15 cellular contexts compared by ENCODE assay signal in the genomic region with DNA sequence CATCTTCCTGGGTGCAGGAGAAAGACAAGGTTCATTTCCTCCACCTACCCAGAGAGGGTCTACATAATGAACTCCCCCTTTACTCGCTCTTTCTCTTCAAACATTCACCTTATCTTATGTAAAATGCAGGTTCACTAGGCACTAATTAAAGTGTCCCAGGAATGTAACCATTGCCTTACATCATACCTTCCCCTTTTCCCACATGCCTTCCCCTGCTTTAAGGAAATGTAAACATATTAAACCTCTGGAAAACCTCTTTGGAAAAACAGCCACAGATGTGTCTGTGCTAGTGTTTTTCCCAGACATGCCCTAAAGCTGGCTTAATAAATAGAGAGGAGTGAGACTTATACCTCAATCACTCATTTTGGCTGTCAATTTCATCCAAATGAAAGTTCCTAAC.
"Had no signal": no experiment of that assay in that cellular context is flagged by ENCODE, and none has a peak within 500 bp of the region (broad histone marks: within the 10 kb centered on the region; RNA-seq: fewer than 3 reads in every experiment).

No MANE protein-coding gene starts in this region.

- H3K4me3 Mint-ChIP-seq: activated naive CD4-positive, alpha-beta T cell treated with anti-CD3 and anti-CD28 coated beads, Interleukin-2, amount 50 U/mL, for 24 hours; brain; immature natural killer cell; T-helper 1 cell treated with Interleukin-12 subunit alpha and Interleukin-12 subunit beta and Interleukin-4 antibody, amounts not matched to agents 30 μg/mL and 1 μg/mL, for 36 hours; WTC11 had no signal

- ATAC-seq: right cardiac atrium, SK-N-SH treated with all-trans-retinoic acid at 6 μM for 48 hours, WTC11 had no signal

- H3K9me3 Mint-ChIP-seq: activated naive CD4-positive, alpha-beta T cell treated with anti-CD3 and anti-CD28 coated beads, Interleukin-2, amount 50 U/mL, for 24 hours; brain; immature natural killer cell; T-helper 1 cell treated with Interleukin-12 subunit alpha and Interleukin-12 subunit beta and Interleukin-4 antibody, amounts not matched to agents 30 μg/mL and 1 μg/mL, for 36 hours; WTC11 had no signal

- H3K79me2 ChIP-seq: parathyroid adenoma had no signal

- H3K36me3 Mint-ChIP-seq: activated naive CD4-positive, alpha-beta T cell treated with anti-CD3 and anti-CD28 coated beads, Interleukin-2, amount 50 U/mL, for 24 hours; immature natural killer cell; WTC11 had no signal

- H3K4me1 ChIP-seq: parathyroid adenoma had no signal

- H3K4me1 Mint-ChIP-seq: activated naive CD4-positive, alpha-beta T cell treated with anti-CD3 and anti-CD28 coated beads, Interleukin-2, amount 50 U/mL, for 24 hours; immature natural killer cell had no signal

- H3K27ac Mint-ChIP-seq: activated naive CD4-positive, alpha-beta T cell treated with anti-CD3 and anti-CD28 coated beads, Interleukin-2, amount 50 U/mL, for 24 hours; immature natural killer cell; T-helper 1 cell treated with Interleukin-12 subunit alpha and Interleukin-12 subunit beta and Interleukin-4 antibody, amounts not matched to agents 30 μg/mL and 1 μg/mL, for 36 hours; WTC11 had no signal

- H3K9ac ChIP-seq: parathyroid adenoma had no signal

- DNase-seq: activated CD4-positive, alpha-beta T cell treated with anti-CD3 and anti-CD28 coated beads, Interleukin-2, amount 50 U/mL, for 1 hour; activated T-cell treated with anti-CD3 and anti-CD28 coated beads, Interleukin-2, amount 50 U/mL, for 1 hour; cerebellar nuclear complex; dermis blood vessel endothelial cell; glutamatergic neuron; immature natural killer cell; right cardiac atrium; stimulated activated CD4-positive, alpha-beta T cell treated with anti-CD3 and anti-CD28 coated beads, Interleukin-1b, Interleukin-23, amount 100 ng/mL, for 48 hours; stimulated activated naive CD4-positive, alpha-beta T cell had no signal

- H3K27ac ChIP-seq: parathyroid adenoma had no signal

- H2AFZ ChIP-seq: parathyroid adenoma had no signal

- H3K27me3 Mint-ChIP-seq: brain had no signal
